Comparison of ENCODE assay signal across 8 cellular contexts in genomic region chr16:46621006-46621629, GRCh38. TPM values are rescaled to one million over a fixed set of nuclear protein-coding genes. Genes with fewer than 3 reads are reported as not detected.
DNase-seq lines count a peak whose midpoint lies in the region; ATAC-seq and TF ChIP-seq lines count a peak whose summit lies in the region.

SHCBP1 (minus strand) TSS chr16:46621379; CDS start chr16:46621359, 20 bp downstream.

- CTCF ChIA-PET in Panc1 (lab: Charles Lee) = no interaction called here

- no peaks in the 10 kb centered on the region for H3K27me3 ChIP-seq in Panc1 (ENCODE audit: control insufficient read depth, insufficient read depth, low read length)

- POLR2A ChIA-PET in Panc1 (lab: Charles Lee) = no interaction called here

- H3K9me3 Mint-ChIP-seq in nephron = no peaks in the 10 kb centered on the region

- H3K36me3 Mint-ChIP-seq in nephron (ENCODE audit: low read depth) = peaks cover 4% of the 10 kb centered on the region

- TF ChIP-seq RAD21 in Ishikawa (IDR thresholded peaks at IDR 0.05; ENCODE audit: low read depth) = no peak

- ATAC-seq in GM21619 (IDR thresholded peaks at IDR 0.05; ENCODE audit: unreplicated experiment) (peak; percentile 91), Panc1 (peak; percentile 95)
- peak; percentile 97 for ATAC-seq in stimulated activated naive CD8-positive, alpha-beta T cell treated with anti-CD3 and anti-CD28 coated beads, Interleukin-15, Interleukin-2, amounts not matched to agents 100 U/mL and 50 U/mL, for 24 hours

- peaks cover 16% of the 10 kb centered on the region for H3K4me1 Mint-ChIP-seq in nephron

- BruUV-seq in Panc1 (replicated peaks; lab: Mats Ljungman, UMichigan) = no TSS peak

- intact Hi-C loops in Panc1 (cut with micrococcal nuclease; ENCODE audit: unreplicated experiment) = no loop called here

- H3K27ac Mint-ChIP-seq in nephron = peak within 1 kb of the TSS; percentile 17 to 80 (median 78)

- peak; percentile 25 for DNase-seq in DMS79 treated with DMSO at 0.1 percent for 48 hours (lab: John Stamatoyannopoulos, UW)
- DNase-seq in Panc1 (ENCODE audit: low read depth, low spot score) = no peak
- DNase-seq in activated T-helper 1 cell treated with Interleukin-2 at 50 U/mL for 16 hours (ENCODE audit: low read depth) = peak; percentile 35
- peak; percentile 88 for DNase-seq in fibroblast of pulmonary artery (ENCODE audit: low read depth)
- DNase-seq in stimulated activated naive CD8-positive, alpha-beta T cell treated with anti-CD3 and anti-CD28 coated beads, Interleukin-15, Interleukin-2, amounts not matched to agents 100 U/mL and 50 U/mL, for 24 hours = peak; percentile 87

- H3K4me3 Mint-ChIP-seq in nephron = peak within 1 kb of the TSS; percentile 93 to 94 (median 94)

- H3K4me3 ChIP-seq in Panc1 (ENCODE audit: low read depth in 2 of 2, low read length in 2 of 2) (peak within 1 kb of the TSS; percentile 72 to 91), fibroblast of pulmonary artery (replicated peaks; ENCODE audit: low read depth, low read length) (peak within 1 kb of the TSS; percentile 85)

- H3K9me3 ChIP-seq in Panc1 (ENCODE audit: control insufficient read depth, insufficient read depth, low read depth, low read length) = no peaks in the 10 kb centered on the region

- TF ChIP-seq CTCF in Panc1 (IDR thresholded peaks at IDR 0.05) (no peak), fibroblast of pulmonary artery (IDR thresholded peaks at IDR 0.05; ENCODE audit: low read length, missing control alignments) (no peak), nephron (IDR thresholded peaks at IDR 0.05; ENCODE audit: unreplicated experiment in 3 of 3) (no peak)

- no peak for TF ChIP-seq EP300 in Ishikawa (IDR thresholded peaks at IDR 0.05; ENCODE audit: borderline replicate concordance)

- H3K27me3 Mint-ChIP-seq in nephron (ENCODE audit: low read depth) = no peaks in the 10 kb centered on the region

- H3K27ac ChIP-seq in Panc1 (ENCODE audit: low read length) = peak within 1 kb of the TSS; percentile 73

- in situ Hi-C loops in Panc1 (cut with HindIII; ENCODE audit: low pct_unique_long_range_greater_than_20kb, low sequenced_read_pairs) = no loop called here

- H3K4me1 ChIP-seq in Panc1 (ENCODE audit: control insufficient read depth, insufficient read depth, low read length) = peaks cover 7% of the 10 kb centered on the region; the same call in 1 of the 2 replicates

- H3K36me3 ChIP-seq in Panc1 (ENCODE audit: control insufficient read depth, insufficient read depth, low read length) = peaks cover 3% of the 10 kb centered on the region

TF ChIP-seq in Ishikawa, 13 proteins besides CTCF, POLR2A, EP300 and RAD21:
- peak; percentile 62; the same call in 1 of the 2 replicates for TF ChIP-seq TCF12 (IDR thresholded peaks at IDR 0.05; ENCODE audit: low read depth)
- TF ChIP-seq TEAD4 (IDR thresholded peaks at IDR 0.05) = no peak
- peak; percentile 94 for TF ChIP-seq TAF1 (IDR thresholded peaks at IDR 0.05; ENCODE audit: low read depth)
- TF ChIP-seq CEBPB (IDR thresholded peaks at IDR 0.05) = no peak
- no peak for TF ChIP-seq USF1 (IDR thresholded peaks at IDR 0.05)
- no peak for TF ChIP-seq REST (IDR thresholded peaks at IDR 0.05; ENCODE audit: low read depth)
- peak; percentile 94 for TF ChIP-seq YY1 (IDR thresholded peaks at IDR 0.05; ENCODE audit: low read depth)
- TF ChIP-seq CREB1 (IDR thresholded peaks at IDR 0.05; ENCODE audit: low read depth) = peak; percentile 76
- peak; percentile 76 for TF ChIP-seq MAX (IDR thresholded peaks at IDR 0.05)
- 0 out of 2 replicates have a peak, but pooled peaks have one; percentile 35 for TF ChIP-seq EGR1 (IDR thresholded peaks at IDR 0.05)
- no peak for TF ChIP-seq NFIC (IDR thresholded peaks at IDR 0.05)
- no peak for TF ChIP-seq ZBTB7A (IDR thresholded peaks at IDR 0.05; ENCODE audit: low read depth)
- peak; percentile 38; the same call in 1 of the 2 replicates for TF ChIP-seq FOXM1 (IDR thresholded peaks at IDR 0.05; ENCODE audit: borderline replicate concordance, low read depth)

RNA-seq across cellular contexts. Expression of gene SHCBP1, which starts in this region (rescaled TPM):
- 22.2 TPM for total RNA-seq in Panc1 (2021; ENCODE audit: unreplicated experiment)
- 8.6 TPM for polyA plus RNA-seq in Panc1 (2012; ENCODE audit: insufficient read length)
